Comparison of ENCODE assay signal across 8 cellular contexts in genomic region chr12:153080-153746, GRCh38.
DNase-seq lines count a peak whose midpoint lies in the region; ATAC-seq, FAIRE-seq and TF ChIP-seq lines count a peak whose summit lies in the region.

No MANE protein-coding gene starts in this region.

- H3K36me3 ChIP-seq in endothelial cell of umbilical vein (ENCODE audit: control insufficient read depth in 2 of 2, extremely low read depth in 1 of 2, insufficient read depth in 2 of 2, low read length in 2 of 2) (no peaks in the 10 kb centered on the region), transverse colon (no peaks in the 10 kb centered on the region), ascending aorta (no peaks in the 10 kb centered on the region)

- no peak overlapping the region for H3K4me3 Mint-ChIP-seq in naive thymus-derived CD8-positive, alpha-beta T cell

- H3K27me3 ChIP-seq in endothelial cell of umbilical vein (ENCODE audit: control insufficient read depth in 2 of 2, insufficient read depth in 2 of 2, low read length in 2 of 2) (no peaks in the 10 kb centered on the region), transverse colon (no peaks in the 10 kb centered on the region), ascending aorta (no peaks in the 10 kb centered on the region)

- dilution Hi-C loops in endothelial cell of umbilical vein (cut with MboI; ENCODE audit: extremely low pct_ligation_motif_present, low sequenced_read_pairs) = no loop called here

- CTCF ChIA-PET in endothelial cell of umbilical vein (lab: Charles Lee) = interaction anchor here (0.9 to 1.7 kb wide), 4 partner anchors 8 to 50 kb away, joined by 3 to 4 read pairs (median 4); no protein-coding TSS in a partner anchor

- no peaks in the 10 kb centered on the region for H3K4me1 ChIP-seq in endothelial cell of umbilical vein (ENCODE audit: control insufficient read depth, extremely low read depth, insufficient read depth, low read length)
- no peaks in the 10 kb centered on the region for H3K4me1 ChIP-seq in transverse colon
- H3K4me1 ChIP-seq in ascending aorta = no peaks in the 10 kb centered on the region

- no peaks in the 10 kb centered on the region for H3K9me3 ChIP-seq in endothelial cell of umbilical vein (replicated peaks; ENCODE audit: control insufficient read depth, insufficient read depth, low read length)
- H3K9me3 ChIP-seq in transverse colon = no peaks in the 10 kb centered on the region
- no peaks in the 10 kb centered on the region for H3K9me3 ChIP-seq in ascending aorta

- H3K4me3 ChIP-seq in endothelial cell of umbilical vein (replicated peaks in 1 of 3; ENCODE audit: insufficient read depth in 1 of 3, low read depth in 1 of 3, low read length in 3 of 3) = no peak overlapping the region
- no peak overlapping the region for H3K4me3 ChIP-seq in transverse colon
- H3K4me3 ChIP-seq in ascending aorta = no peak overlapping the region

- no peak overlapping the region for H3K9ac ChIP-seq in endothelial cell of umbilical vein (replicated peaks; ENCODE audit: extremely low read depth, insufficient read depth, low read length)

- no peak overlapping the region for H3K27ac ChIP-seq in endothelial cell of umbilical vein (ENCODE audit: insufficient read depth, low read depth, low read length)
- no peak overlapping the region for H3K27ac ChIP-seq in transverse colon
- no peak overlapping the region for H3K27ac ChIP-seq in ascending aorta

- POLR2A ChIA-PET in endothelial cell of umbilical vein (lab: Charles Lee) = no interaction called here
- POLR2A ChIA-PET in naive thymus-derived CD8-positive, alpha-beta T cell (lab: Charles Lee) = no interaction called here

- no peak for TF ChIP-seq EP300 in transverse colon (IDR thresholded peaks at IDR 0.05; ENCODE audit: low read depth)

- TF ChIP-seq POLR2A in endothelial cell of umbilical vein (IDR thresholded peaks at IDR 0.05; ENCODE audit: low read depth, low read length) = no peak
- no peak for TF ChIP-seq POLR2A in transverse colon (IDR thresholded peaks at IDR 0.05)

- TF ChIP-seq CTCF in endothelial cell of umbilical vein (IDR thresholded peaks at IDR 0.05; ENCODE audit: extremely low read depth in 1 of 2, insufficient read depth in 1 of 2, low read depth in 1 of 2, low read length in 2 of 2) (peak; percentile 49 to 87), transverse colon (IDR thresholded peaks at IDR 0.05) (peak; percentile 42 to 73 (median 61)), ascending aorta (IDR thresholded peaks at IDR 0.05) (peak in 1 of 3 experiments; percentile 33)

- H3K79me2 ChIP-seq in endothelial cell of umbilical vein (ENCODE audit: control insufficient read depth, insufficient read depth, low read length) = no peaks in the 10 kb centered on the region

- peaks cover 8 to 12% (median 11%) of the 10 kb centered on the region in 4 donors for H3K4me1 Mint-ChIP-seq in naive thymus-derived CD8-positive, alpha-beta T cell

- FAIRE-seq in endothelial cell of umbilical vein (lab: Jason Lieb, UNC) = peak; percentile 42

- intact Hi-C loops in endothelial cell of umbilical vein (cut with micrococcal nuclease) (no loop called here), transverse colon (cut with DNase I; ENCODE audit: low total_unique reads) (no loop called here), ascending aorta (cut with DNase I) (no loop called here)

- H3K36me3 Mint-ChIP-seq in naive thymus-derived CD8-positive, alpha-beta T cell = no peaks in the 10 kb centered on the region

- H2AFZ ChIP-seq in endothelial cell of umbilical vein (ENCODE audit: low read depth, low read length) = no peak overlapping the region

- no peak overlapping the region for H3K4me2 ChIP-seq in endothelial cell of umbilical vein (ENCODE audit: insufficient read depth, low read length)

- in situ Hi-C loops in transverse colon (cut with MboI; ENCODE audit: low pct_ligation_motif_present in 1 of 4, low pct_unique_long_range_greater_than_20kb in 1 of 4, low sequenced_read_pairs in 3 of 4) = no loop called here

- ATAC-seq in HG03045 (IDR thresholded peaks at IDR 0.05; ENCODE audit: unreplicated experiment) = peak; percentile 48
- ATAC-seq in naive thymus-derived CD8-positive, alpha-beta T cell = peak; percentile 89 to 92

- H3K9me1 ChIP-seq in endothelial cell of umbilical vein (replicated peaks; ENCODE audit: control insufficient read depth, extremely low read depth, insufficient read depth, low read length) = no peaks in the 10 kb centered on the region

- WGBS in transverse colon (ENCODE audit: low coverage in 1 of 2), 2 donors = 20% methylated on average over 11 of the region's 11 CpGs; no CpG with 5 or more reads in 1 of the 2 donors

- peak; percentile 96 for DNase-seq in DMS53 treated with DMSO at 0.1 percent for 48 hours (lab: John Stamatoyannopoulos, UW; ENCODE audit: unreplicated experiment)
- peak; percentile 2 for DNase-seq in NCI-H524 treated with DMSO at 0.1 percent for 48 hours (lab: John Stamatoyannopoulos, UW)
- peak; percentile 66 to 74 for DNase-seq in activated CD4-positive, alpha-beta T cell treated with anti-CD3 and anti-CD28 coated beads, Interleukin-2, amount 50 U/mL, for 48 hours
- DNase-seq in endothelial cell of umbilical vein (ENCODE audit: low read depth, low spot score) = peak; percentile 29
- peak; percentile 15 to 68 (median 36) for DNase-seq in naive thymus-derived CD8-positive, alpha-beta T cell
- peak; percentile 78 for DNase-seq in transverse colon
- DNase-seq in ascending aorta (ENCODE audit: low spot score in 2 of 2) = no peak

- no peaks in the 10 kb centered on the region for H4K20me1 ChIP-seq in endothelial cell of umbilical vein (replicated peaks; ENCODE audit: control insufficient read depth, extremely low read depth, insufficient read depth, low read length)

- BruUV-seq in endothelial cell of umbilical vein (replicated peaks; lab: Mats Ljungman, UMichigan) = no TSS peak

- H3K9me3 Mint-ChIP-seq in naive thymus-derived CD8-positive, alpha-beta T cell = no peaks in the 10 kb centered on the region

- peaks cover 0 to 18% (median 0%) of the 10 kb centered on the region in 5 donors for H3K27me3 Mint-ChIP-seq in naive thymus-derived CD8-positive, alpha-beta T cell

- H3K27ac Mint-ChIP-seq in naive thymus-derived CD8-positive, alpha-beta T cell = peak overlapping the region in 2 of 10 donors; percentile 32 to 43

TF ChIP-seq in endothelial cell of umbilical vein, 7 proteins besides CTCF, POLR2A, EP300 and RAD21:
- TF ChIP-seq EZH2 (IDR thresholded peaks at IDR 0.05; ENCODE audit: borderline replicate concordance, low read depth, low read length, severe bottlenecking) (no peak), GATA2 (IDR thresholded peaks at IDR 0.05; ENCODE audit: insufficient read depth, insufficient read length, low read depth, low read length) (no peak), FOS (IDR thresholded peaks at IDR 0.05; ENCODE audit: borderline replicate concordance, insufficient read depth, low read length) (no peak), MYC (IDR thresholded peaks at IDR 0.05; ENCODE audit: low read depth, low read length) (no peak)

Comparison
In these comparisons a context has a peak if more than half of its experiments do, and no peak if none do; other contexts are left out.
1. DNase-seq: peak in DMS53 treated with DMSO at 0.1 percent for 48 hours (single experiment), NCI-H524 treated with DMSO at 0.1 percent for 48 hours (single experiment), activated CD4-positive, alpha-beta T cell treated with anti-CD3 and anti-CD28 coated beads, Interleukin-2, amount 50 U/mL, for 48 hours (2 of 2), endothelial cell of umbilical vein (single experiment), naive thymus-derived CD8-positive, alpha-beta T cell (10 of 10) and transverse colon (single experiment); none in ascending aorta (0 of 2).